In the genomic region with DNA sequence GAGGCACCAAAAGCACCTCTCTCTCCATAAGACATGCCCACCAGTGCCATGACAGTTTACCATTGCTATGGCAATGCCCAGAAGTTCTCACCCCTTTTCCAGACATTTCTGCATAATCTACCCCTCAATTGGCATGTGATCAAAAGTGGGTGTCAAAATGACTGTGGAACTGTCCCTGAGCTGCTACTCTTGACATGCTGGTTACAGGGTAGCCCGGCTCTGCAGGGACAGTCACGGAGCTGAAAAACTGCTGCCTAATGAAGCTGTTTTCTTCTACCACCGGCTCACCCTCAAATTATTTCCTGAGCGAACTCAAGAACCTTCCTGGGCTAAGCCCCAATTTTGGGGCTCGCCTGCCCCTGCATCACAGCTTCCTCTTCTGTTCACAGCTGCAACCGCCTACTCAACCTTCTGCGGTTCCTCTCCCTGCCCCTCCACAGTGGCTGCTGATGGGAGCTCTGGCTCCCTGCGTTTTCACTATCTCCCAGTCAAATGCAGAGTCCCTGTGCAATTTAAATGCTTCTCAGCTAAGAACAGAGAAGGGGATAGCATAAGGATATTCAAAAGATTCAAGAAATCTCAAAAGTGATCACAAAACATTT, we compare ENCODE assay signal across 8 cellular contexts.
DNase-seq lines count a peak whose midpoint lies in the region; ATAC-seq and TF ChIP-seq lines count a peak whose summit lies in the region.

No MANE protein-coding gene starts in this region.

- H3K4me1 Mint-ChIP-seq in activated CD4-positive, alpha-beta memory T cell treated with anti-CD3 and anti-CD28 coated beads for 36 hours (ENCODE audit: low read depth), result peaks cover 24% of the 10 kb centered on the region

- H3K27ac Mint-ChIP-seq in activated CD4-positive, alpha-beta memory T cell treated with anti-CD3 and anti-CD28 coated beads for 36 hours, result peak overlapping the region; percentile 35

- no peak overlapping the region for H3K27ac ChIP-seq in left lung

- CTCF ChIA-PET in activated CD4-positive, alpha-beta memory T cell treated with anti-CD3 and anti-CD28 coated beads for 36 hours (lab: Charles Lee), result interaction anchor here (0.9 to 2.6 kb wide), 5 partner anchors 10 to 143 kb away, joined by 3 to 10 read pairs (median 5); no protein-coding TSS in a partner anchor

- no peaks in the 10 kb centered on the region for H3K27me3 ChIP-seq in left lung

- H3K4me3 Mint-ChIP-seq in activated CD4-positive, alpha-beta memory T cell treated with anti-CD3 and anti-CD28 coated beads for 36 hours, result no peak overlapping the region

- POLR2A ChIA-PET in activated CD4-positive, alpha-beta memory T cell treated with anti-CD3 and anti-CD28 coated beads for 36 hours (lab: Charles Lee), result interaction anchor here (1.1 kb wide), 2 partner anchors 15 to 53 kb away, joined by 3 read pairs; no protein-coding TSS in a partner anchor

- peak; percentile 47 for DNase-seq in activated gamma-delta T cell treated with Interleukin-2 at 50 U/mL for 16 hours
- DNase-seq in activated gamma-delta T cell (lab: John Stamatoyannopoulos, UW), result no peak
- peak; percentile 65 for DNase-seq in activated CD4-positive, alpha-beta memory T cell treated with anti-CD3 and anti-CD28 coated beads for 36 hours
- DNase-seq in left lung, result peak in 1 of 2 donors; percentile 49
- peak; percentile 29 for DNase-seq in superior temporal gyrus (ENCODE audit: extremely low spot score)
- no peak for DNase-seq in DMS153 (lab: John Stamatoyannopoulos, UW)
- no peak for DNase-seq in NCI-H1105 treated with DMSO at 0.1 percent for 48 hours (lab: John Stamatoyannopoulos, UW)
- no peak for DNase-seq in omental fat pad (ENCODE audit: low spot score)

- peak; percentile 25 for ATAC-seq in left lung
- no peak for ATAC-seq in omental fat pad (ENCODE audit: low FRiP score)

- TF ChIP-seq CTCF in left lung (IDR thresholded peaks at IDR 0.05) (no peak), omental fat pad (IDR thresholded peaks at IDR 0.05) (no peak)

- no peaks in the 10 kb centered on the region for H3K36me3 Mint-ChIP-seq in activated CD4-positive, alpha-beta memory T cell treated with anti-CD3 and anti-CD28 coated beads for 36 hours

- H3K36me3 ChIP-seq in left lung, result no peaks in the 10 kb centered on the region

- H3K4me1 ChIP-seq in left lung, result peaks cover 0 to 6% of the 10 kb centered on the region in 2 donors

- intact Hi-C loops in activated CD4-positive, alpha-beta memory T cell treated with anti-CD3 and anti-CD28 coated beads for 36 hours (cut with micrococcal nuclease), result loop anchor here (1.0 kb wide), 1 partner anchor 9 kb away; no protein-coding TSS in a partner anchor
- intact Hi-C loops in left lung (cut with DNase I), result no loop called here

- H3K27me3 Mint-ChIP-seq in activated CD4-positive, alpha-beta memory T cell treated with anti-CD3 and anti-CD28 coated beads for 36 hours, result no peaks in the 10 kb centered on the region

- no peak overlapping the region for H3K4me3 ChIP-seq in left lung

- H3K9me3 ChIP-seq in left lung, result no peaks in the 10 kb centered on the region

- H3K9me3 Mint-ChIP-seq in activated CD4-positive, alpha-beta memory T cell treated with anti-CD3 and anti-CD28 coated beads for 36 hours, result no peaks in the 10 kb centered on the region

Comparison
In these comparisons a context has a peak if more than half of its experiments do, and no peak if none do; other contexts are left out.
1. DNase-seq: peak in activated gamma-delta T cell treated with Interleukin-2 at 50 U/mL for 16 hours (single experiment), activated CD4-positive, alpha-beta memory T cell treated with anti-CD3 and anti-CD28 coated beads for 36 hours (single experiment) and superior temporal gyrus (single experiment); none in activated gamma-delta T cell (single experiment), DMS153 (single experiment), NCI-H1105 treated with DMSO at 0.1 percent for 48 hours (single experiment) and omental fat pad (single experiment).